ENCODE assay signal across 1 cellular context in genomic region chr5:160869962-160870521, GRCh38.
TF ChIP-seq lines count a peak whose summit lies in the region.

No MANE protein-coding gene starts in this region.

TF ChIP-seq in H1, 55 proteins besides CTCF, POLR2A, EP300 and RAD21:
- TF ChIP-seq RXRA (IDR thresholded peaks at IDR 0.05; ENCODE audit: insufficient read depth, low read depth, low read length), result no peak
